Comparison of ENCODE assay signal across 2 cellular contexts in the genomic region with DNA sequence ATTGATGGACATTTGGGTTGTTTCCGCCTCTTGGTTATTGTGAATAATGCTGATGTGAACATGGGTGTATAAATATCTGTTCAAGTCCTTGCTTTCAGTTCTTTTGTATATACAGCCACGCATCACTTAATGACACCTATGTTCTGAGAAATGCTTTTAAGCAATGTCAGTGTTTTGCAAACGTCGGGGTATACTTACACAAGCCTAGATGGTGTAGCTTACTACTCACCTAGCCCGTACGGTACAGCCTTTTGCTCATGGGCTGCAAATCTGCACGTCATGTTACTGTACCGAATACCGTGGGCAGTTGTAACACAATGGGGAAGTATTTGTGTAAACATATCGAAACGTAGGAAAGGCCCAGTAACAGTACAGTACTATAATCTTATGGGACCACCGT.
TF ChIP-seq lines count a peak whose summit lies in the region.

No MANE protein-coding gene starts in this region.

TF ChIP-seq in HepG2, 621 proteins besides CTCF, POLR2A, EP300 and RAD21:
- TF ChIP-seq ZNF30 (CRISPR knock-in tag; IDR thresholded peaks at IDR 0.05) (no peak), MTF1 (CRISPR knock-in tag; IDR thresholded peaks at IDR 0.05) (no peak), ZBTB20 (CRISPR knock-in tag; IDR thresholded peaks at IDR 0.05; ENCODE audit: borderline replicate concordance, low read depth) (no peak)

TF ChIP-seq in endothelial cell of umbilical vein, 7 proteins besides CTCF, POLR2A, EP300 and RAD21:
- TF ChIP-seq POLR2AphosphoS5 (IDR thresholded peaks at IDR 0.05; ENCODE audit: insufficient read depth, low read depth, low read length) = no peak
- TF ChIP-seq, protein P1, sequence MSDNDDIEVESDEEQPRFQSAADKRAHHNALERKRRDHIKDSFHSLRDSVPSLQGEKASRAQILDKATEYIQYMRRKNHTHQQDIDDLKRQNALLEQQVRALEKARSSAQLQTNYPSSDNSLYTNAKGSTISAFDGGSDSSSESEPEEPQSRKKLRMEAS (IDR thresholded peaks at IDR 0.05; ENCODE audit: insufficient read depth, insufficient read length) = no peak
- no peak for TF ChIP-seq GATA2 (IDR thresholded peaks at IDR 0.05; ENCODE audit: insufficient read depth, insufficient read length, low read depth, low read length)
- no peak for TF ChIP-seq EZH2 (IDR thresholded peaks at IDR 0.05; ENCODE audit: borderline replicate concordance, low read depth, low read length, severe bottlenecking)
- TF ChIP-seq FOS (IDR thresholded peaks at IDR 0.05; ENCODE audit: borderline replicate concordance, insufficient read depth, low read length) = no peak
- TF ChIP-seq JUN (IDR thresholded peaks at IDR 0.05; ENCODE audit: borderline replicate concordance, insufficient read depth, insufficient read length, low read depth) = no peak
- no peak for TF ChIP-seq MYC (IDR thresholded peaks at IDR 0.05; ENCODE audit: low read depth, low read length)
